36 cellular contexts compared by ENCODE assay signal in the genomic region with DNA sequence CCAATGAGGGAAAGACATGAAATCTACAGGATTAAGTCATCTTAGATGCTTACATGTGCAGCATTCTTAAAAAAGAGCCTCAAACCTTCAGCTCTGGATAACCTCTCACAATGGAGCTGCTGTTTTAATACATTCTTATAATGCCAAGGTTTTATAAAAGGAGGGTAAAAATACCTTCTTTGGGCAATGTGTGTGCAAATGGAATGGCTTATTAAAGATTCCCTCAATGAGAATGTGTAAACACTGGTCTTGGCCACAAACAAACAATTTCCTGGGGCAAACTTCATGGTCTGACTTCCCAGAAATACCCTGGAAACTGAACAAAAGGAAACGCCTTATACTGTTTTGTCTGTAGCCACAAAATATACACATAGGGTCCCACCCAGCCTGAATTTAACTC.
"Had no signal": no experiment of that assay in that cellular context is flagged by ENCODE, and none has a peak within 500 bp of the region (broad histone marks: within the 10 kb centered on the region; RNA-seq: fewer than 3 reads in every experiment).

No MANE protein-coding gene starts in this region.

- ATAC-seq: activated CD8-positive, alpha-beta T cell treated with anti-CD3 and anti-CD28 coated beads for 36 hours; activated naive CD4-positive, alpha-beta T cell treated with anti-CD3 and anti-CD28 coated beads, Interleukin-2, amount 50 U/mL, for 72 hours; activated T-cell treated with anti-CD3 and anti-CD28 coated beads, Interleukin-2, amount 50 U/mL, for 4 hours; activated T-cell treated with anti-CD3 and anti-CD28 coated beads, Interleukin-2, amount 50 U/mL, for 72 hours; activated T-helper 17 cell treated with anti-CD3 and anti-CD28 coated beads, Interleukin-2, amount 50 U/mL, for 72 hours; body of pancreas had no signal

- DNase-seq: activated B cell treated with CpG ODN at 0.5 μM for 24 hours; activated CD4-positive, alpha-beta memory T cell treated with anti-CD3 and anti-CD28 coated beads for 36 hours; activated CD4-positive, alpha-beta T cell treated with anti-CD3 and anti-CD28 coated beads for 4 hours; activated CD4-positive, alpha-beta T cell treated with anti-CD3 and anti-CD28 coated beads, Interleukin-2, amount 10 ng/mL, durations not matched to agents 24 days and 14 days; activated CD4-positive, alpha-beta T cell treated with anti-CD3 and anti-CD28 coated beads, Interleukin-2, amount 50 U/mL, for 1 hour; activated CD4-positive, alpha-beta T cell treated with anti-CD3 and anti-CD28 coated beads, Interleukin-2, amount 50 U/mL, for 4 hours; activated CD4-positive, CD25-positive, alpha-beta regulatory T cell treated with anti-CD3 and anti-CD28 coated beads, Interleukin-2, amount 50 U/mL, for 72 hours; activated CD8-positive, alpha-beta memory T cell treated with anti-CD3 and anti-CD28 coated beads, Interleukin-2, amount 50 U/mL, for 4 hours; activated CD8-positive, alpha-beta T cell treated with anti-CD3 and anti-CD28 coated beads for 36 hours; activated effector memory CD4-positive, alpha-beta T cell treated with anti-CD3 and anti-CD28 coated beads, Interleukin-2, amount 50 U/mL, for 16 hours; activated gamma-delta T cell treated with Interleukin-2 at 50 U/mL for 16 hours; activated naive CD4-positive, alpha-beta T cell; activated naive CD4-positive, alpha-beta T cell treated with anti-CD3 and anti-CD28 coated beads for 36 hours; activated naive CD4-positive, alpha-beta T cell treated with anti-CD3 and anti-CD28 coated beads, Interleukin-2, amount 50 U/mL, for 16 hours; activated naive CD8-positive, alpha-beta T cell treated with anti-CD3 and anti-CD28 coated beads for 36 hours; activated T-cell treated with anti-CD3 and anti-CD28 coated beads for 4 hours; activated T-cell treated with anti-CD3 and anti-CD28 coated beads, Interleukin-2, amount 50 U/mL, for 1 hour; activated T-cell treated with anti-CD3 and anti-CD28 coated beads, Interleukin-2, amount 50 U/mL, for 4 hours; activated T-cell treated with anti-CD3 and anti-CD28 coated beads, Interleukin-2, amount 50 U/mL, for 72 hours; amygdala; anterior cingulate cortex; body of pancreas; brain microvascular endothelial cell; central memory CD4-positive, alpha-beta T cell; T-helper 1 cell; T-helper 2 cell; T-helper 9 cell had no signal

- H3K4me3 ChIP-seq: ascending aorta, body of pancreas, breast epithelium had no signal

- H3K9me3 ChIP-seq: ascending aorta, body of pancreas, breast epithelium had no signal

- H3K4me3 Mint-ChIP-seq: activated B cell treated with CpG ODN at 0.5 μM for 24 hours; activated CD4-positive, alpha-beta memory T cell treated with anti-CD3 and anti-CD28 coated beads for 36 hours; activated CD4-positive, alpha-beta T cell treated with anti-CD3 and anti-CD28 coated beads, Interleukin-2, amount 10 ng/mL, durations not matched to agents 24 days and 14 days; activated CD8-positive, alpha-beta T cell treated with anti-CD3 and anti-CD28 coated beads for 36 hours; activated naive CD4-positive, alpha-beta T cell treated with anti-CD3 and anti-CD28 coated beads for 36 hours; activated naive CD8-positive, alpha-beta T cell treated with anti-CD3 and anti-CD28 coated beads for 36 hours; activated T-cell treated with anti-CD3 and anti-CD28 coated beads, Interleukin-2, amount 50 U/mL, for 4 hours; activated T-cell treated with anti-CD3 and anti-CD28 coated beads, Interleukin-2, amount 50 U/mL, for 72 hours; activated T-helper 1 cell treated with anti-CD3 and anti-CD28 coated beads, Interleukin-12 subunit alpha, Interleukin-12 subunit beta, Interleukin-2, Interleukin-4 antibody, amounts not matched to agents 30 ng/mL and 10 ng/mL and 1 ng/mL, durations not matched to agents 14 hours and 24 hours and 36 hours; activated T-helper 17 cell treated with anti-CD3 and anti-CD28 coated beads, Interleukin-2, amount 50 U/mL, for 72 hours; T-helper 1 cell treated with Interleukin-12 subunit alpha and Interleukin-12 subunit beta and Interleukin-4 antibody, amounts not matched to agents 30 μg/mL and 1 μg/mL, for 36 hours; T-helper 2 cell treated with Interferon-gamma antibody and Interleukin-4, amounts not matched to agents 5 μg/mL and 100 μg/mL, for 36 hours had no signal

- H3K27ac Mint-ChIP-seq: activated B cell treated with CpG ODN at 0.5 μM for 24 hours; activated CD4-positive, alpha-beta memory T cell treated with anti-CD3 and anti-CD28 coated beads for 36 hours; activated CD4-positive, alpha-beta T cell treated with anti-CD3 and anti-CD28 coated beads, Interleukin-2, amount 10 ng/mL, durations not matched to agents 24 days and 14 days; activated CD8-positive, alpha-beta T cell treated with anti-CD3 and anti-CD28 coated beads for 36 hours; activated naive CD4-positive, alpha-beta T cell treated with anti-CD3 and anti-CD28 coated beads for 36 hours; activated naive CD4-positive, alpha-beta T cell treated with anti-CD3 and anti-CD28 coated beads, Interleukin-2, amount 50 U/mL, for 72 hours; activated naive CD8-positive, alpha-beta T cell treated with anti-CD3 and anti-CD28 coated beads for 36 hours; activated T-cell treated with anti-CD3 and anti-CD28 coated beads, Interleukin-2, amount 50 U/mL, for 72 hours; activated T-helper 1 cell treated with anti-CD3 and anti-CD28 coated beads, Interleukin-12 subunit alpha, Interleukin-12 subunit beta, Interleukin-2, Interleukin-4 antibody, amounts not matched to agents 30 ng/mL and 10 ng/mL and 1 ng/mL, durations not matched to agents 14 hours and 24 hours and 36 hours; activated T-helper 17 cell treated with anti-CD3 and anti-CD28 coated beads, Interleukin-2, amount 50 U/mL, for 72 hours; T-helper 1 cell treated with Interleukin-12 subunit alpha and Interleukin-12 subunit beta and Interleukin-4 antibody, amounts not matched to agents 30 μg/mL and 1 μg/mL, for 36 hours; T-helper 2 cell treated with Interferon-gamma antibody and Interleukin-4, amounts not matched to agents 5 μg/mL and 100 μg/mL, for 36 hours had no signal

- H3K4me1 Mint-ChIP-seq: activated B cell treated with CpG ODN at 0.5 μM for 24 hours; activated CD4-positive, alpha-beta T cell treated with anti-CD3 and anti-CD28 coated beads, Interleukin-2, amount 10 ng/mL, durations not matched to agents 24 days and 14 days; activated naive CD8-positive, alpha-beta T cell treated with anti-CD3 and anti-CD28 coated beads for 36 hours; activated T-helper 17 cell treated with anti-CD3 and anti-CD28 coated beads, Interleukin-2, amount 50 U/mL, for 72 hours had no signal

- H3K27me3 ChIP-seq: ascending aorta, body of pancreas, brain microvascular endothelial cell, breast epithelium had no signal

- H3K4me1 ChIP-seq: ascending aorta, body of pancreas, breast epithelium had no signal

- H3K9me3 Mint-ChIP-seq: activated B cell treated with CpG ODN at 0.5 μM for 24 hours; activated CD4-positive, alpha-beta memory T cell treated with anti-CD3 and anti-CD28 coated beads for 36 hours; activated CD4-positive, alpha-beta T cell treated with anti-CD3 and anti-CD28 coated beads, Interleukin-2, amount 10 ng/mL, durations not matched to agents 24 days and 14 days; activated CD8-positive, alpha-beta T cell treated with anti-CD3 and anti-CD28 coated beads for 36 hours; activated naive CD4-positive, alpha-beta T cell treated with anti-CD3 and anti-CD28 coated beads for 36 hours; activated naive CD4-positive, alpha-beta T cell treated with anti-CD3 and anti-CD28 coated beads, Interleukin-2, amount 50 U/mL, for 72 hours; activated naive CD8-positive, alpha-beta T cell treated with anti-CD3 and anti-CD28 coated beads for 36 hours; activated T-cell treated with anti-CD3 and anti-CD28 coated beads, Interleukin-2, amount 50 U/mL, for 4 hours; activated T-cell treated with anti-CD3 and anti-CD28 coated beads, Interleukin-2, amount 50 U/mL, for 72 hours; activated T-helper 1 cell treated with anti-CD3 and anti-CD28 coated beads, Interleukin-12 subunit alpha, Interleukin-12 subunit beta, Interleukin-2, Interleukin-4 antibody, amounts not matched to agents 30 ng/mL and 10 ng/mL and 1 ng/mL, durations not matched to agents 14 hours and 24 hours and 36 hours; activated T-helper 17 cell treated with anti-CD3 and anti-CD28 coated beads, Interleukin-2, amount 50 U/mL, for 72 hours; T-helper 1 cell treated with Interleukin-12 subunit alpha and Interleukin-12 subunit beta and Interleukin-4 antibody, amounts not matched to agents 30 μg/mL and 1 μg/mL, for 36 hours; T-helper 2 cell treated with Interferon-gamma antibody and Interleukin-4, amounts not matched to agents 5 μg/mL and 100 μg/mL, for 36 hours had no signal

- H3K36me3 Mint-ChIP-seq: activated CD4-positive, alpha-beta memory T cell treated with anti-CD3 and anti-CD28 coated beads for 36 hours; activated naive CD4-positive, alpha-beta T cell treated with anti-CD3 and anti-CD28 coated beads, Interleukin-2, amount 50 U/mL, for 72 hours; activated naive CD8-positive, alpha-beta T cell treated with anti-CD3 and anti-CD28 coated beads for 36 hours had no signal

- FAIRE-seq: TTC549 had no signal

- H3K27me3 Mint-ChIP-seq: activated B cell treated with CpG ODN at 0.5 μM for 24 hours; activated CD4-positive, alpha-beta memory T cell treated with anti-CD3 and anti-CD28 coated beads for 36 hours; activated CD4-positive, alpha-beta T cell treated with anti-CD3 and anti-CD28 coated beads, Interleukin-2, amount 10 ng/mL, durations not matched to agents 24 days and 14 days; activated T-helper 17 cell treated with anti-CD3 and anti-CD28 coated beads, Interleukin-2, amount 50 U/mL, for 72 hours had no signal

- H3K36me3 ChIP-seq: ascending aorta, brain microvascular endothelial cell, breast epithelium had no signal

- H3K27ac ChIP-seq: ascending aorta, body of pancreas, brain microvascular endothelial cell, breast epithelium, VCaP had no signal
